18 cellular contexts compared by ENCODE assay signal in the genomic region with DNA sequence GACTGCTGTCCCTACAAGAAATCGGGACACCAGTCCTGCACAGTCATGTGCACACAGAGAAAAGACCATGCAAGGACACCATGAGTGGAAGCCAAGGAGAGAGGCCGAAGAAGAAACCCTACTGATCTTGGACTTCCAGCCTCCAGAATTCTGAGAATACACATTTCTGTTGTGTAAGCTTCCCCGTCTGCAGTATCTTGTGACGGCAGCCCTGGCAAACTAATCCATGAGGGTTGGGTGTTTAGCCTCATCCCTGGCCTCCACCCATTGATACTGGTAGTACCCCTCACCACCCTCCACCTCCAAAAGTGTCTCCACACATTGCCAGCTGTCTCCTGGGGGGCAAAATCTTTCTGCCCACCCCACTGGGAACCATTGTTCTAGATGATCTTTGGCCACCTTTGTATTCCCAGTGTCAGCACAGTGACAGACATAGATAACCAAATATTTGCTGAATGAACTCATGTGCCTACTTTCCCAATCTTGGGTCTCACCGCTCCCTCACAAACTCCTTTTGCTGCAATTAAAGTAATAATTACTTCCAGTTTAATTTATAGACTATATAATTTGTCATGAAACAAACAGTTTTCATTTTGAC.
A peak's percentile ranks its signal among the peaks of the same experiment; 100 is the strongest.
DNase-seq lines count a peak whose midpoint lies in the region; ATAC-seq and TF ChIP-seq lines count a peak whose summit lies in the region.
"Had no signal": no experiment of that assay in that cellular context is flagged by ENCODE, and none has a peak within 500 bp of the region (broad histone marks: within the 10 kb centered on the region; RNA-seq: fewer than 3 reads in every experiment).

No MANE protein-coding gene starts in this region.

- no peak overlapping the region for H2BK5ac ChIP-seq in mesenchymal stem cell (ENCODE audit: low read depth, low read length, poor library complexity, severe bottlenecking)

- peak overlapping the region; percentile 87 for H2AK5ac ChIP-seq in mesenchymal stem cell (ENCODE audit: low read length, severe bottlenecking)

- H3K14ac ChIP-seq in mesenchymal stem cell (ENCODE audit: low read length in 2 of 2): no peak overlapping the region

- peaks cover 23% of the 10 kb centered on the region for H3K4me1 Mint-ChIP-seq in endodermal cell
- H3K4me1 Mint-ChIP-seq: B cell had no signal

- no peak overlapping the region for H4K8ac ChIP-seq in mesenchymal stem cell (ENCODE audit: low read length)

- H3K36me3 ChIP-seq in endodermal cell (ENCODE audit: control insufficient read depth, insufficient read depth, low read length) (peaks cover 31% of the 10 kb centered on the region), mesenchymal stem cell (ENCODE audit: control insufficient read depth in 1 of 2, insufficient read depth in 2 of 2, low read depth in 1 of 2, low read length in 2 of 2) (peaks cover 7 to 37% of the 10 kb centered on the region in 2 experiments)

- H3K79me1 ChIP-seq in mesenchymal stem cell (replicated peaks; ENCODE audit: low read length, poor library complexity, severe bottlenecking): peaks cover 7% of the 10 kb centered on the region

- peaks cover 25% of the 10 kb centered on the region for H3K9me3 ChIP-seq in endodermal cell (ENCODE audit: control insufficient read depth, low read length)
- H3K9me3 ChIP-seq in mesenchymal stem cell (ENCODE audit: control insufficient read depth, low read length): peaks cover 4% of the 10 kb centered on the region
- H3K9me3 ChIP-seq: Caco-2, HAP-1 had no signal

- H3K4ac ChIP-seq in mesenchymal stem cell (ENCODE audit: low read depth in 1 of 2, low read length in 2 of 2): no peak overlapping the region

- H3K18ac ChIP-seq in mesenchymal stem cell (ENCODE audit: low read depth in 1 of 2, low read length in 2 of 2): no peak overlapping the region

- peak; percentile 20 for DNase-seq in HuH-7 (ENCODE audit: low spot score)
- no peak for DNase-seq in endodermal cell
- no peak for DNase-seq in mesenchymal stem cell
- no peak for DNase-seq in RKO (ENCODE audit: low spot score)
- no peak for DNase-seq in NCI-H2196 (lab: John Stamatoyannopoulos, UW; ENCODE audit: unreplicated experiment)
- DNase-seq: Caco-2; CD4-positive, CD25-positive, alpha-beta regulatory T cell; CD8-positive, alpha-beta T cell; DMS153; DND-41; GOT3; HFFc6 had no signal

- no peak for ATAC-seq in HG02759 (IDR thresholded peaks at IDR 0.05; ENCODE audit: unreplicated experiment)
- ATAC-seq: CD8-positive, alpha-beta T cell had no signal

- H2BK120ac ChIP-seq in mesenchymal stem cell (ENCODE audit: low read depth, low read length): no peak overlapping the region

- no peak overlapping the region for H4K91ac ChIP-seq in mesenchymal stem cell (ENCODE audit: low read length)

- WGBS in endodermal cell (ENCODE audit: insufficient coverage in 1 of 2, insufficient read length in 1 of 2), 2 experiments: 90 to 93% methylated on average over 3 to 5 of the region's 5 CpGs
- WGBS in mesenchymal stem cell: 98% methylated on average over 4 of the region's 5 CpGs

- H3K36me3 Mint-ChIP-seq in endodermal cell (ENCODE audit: low read depth): peaks cover 39% of the 10 kb centered on the region

- H3K4me3 Mint-ChIP-seq in endodermal cell: no peak overlapping the region
- H3K4me3 Mint-ChIP-seq: B cell; CD4-positive, CD25-positive, alpha-beta regulatory T cell; CD8-positive, alpha-beta T cell; HFFc6 had no signal

- H3K4me1 ChIP-seq in endodermal cell (ENCODE audit: control insufficient read depth, insufficient read depth, low read length): peaks cover 6% of the 10 kb centered on the region
- H3K4me1 ChIP-seq in mesenchymal stem cell (ENCODE audit: control insufficient read depth, insufficient read depth, low read depth, low read length): peaks cover 10% of the 10 kb centered on the region

- TF ChIP-seq CTCF in endodermal cell (conservative IDR thresholded peaks at IDR 0.05): no peak

- H3K27me3 ChIP-seq in endodermal cell (ENCODE audit: control insufficient read depth, insufficient read depth, low read length, poor library complexity, severe bottlenecking) (no peaks in the 10 kb centered on the region), mesenchymal stem cell (ENCODE audit: control insufficient read depth in 1 of 2, insufficient read depth in 1 of 2, low read length in 2 of 2) (no peaks in the 10 kb centered on the region)
- H3K27me3 ChIP-seq: BLaER1 had no signal

- no peak overlapping the region for H2AFZ ChIP-seq in mesenchymal stem cell (ENCODE audit: low read depth, low read length)

- H3K9ac ChIP-seq in endodermal cell (ENCODE audit: extremely low read depth, low read length, poor library complexity, severe bottlenecking) (peak overlapping the region; percentile 3), mesenchymal stem cell (ENCODE audit: low read length) (no peak overlapping the region)
- H3K9ac ChIP-seq: BLaER1 had no signal

- peak overlapping the region; percentile 88 for H3K27ac Mint-ChIP-seq in endodermal cell
- H3K27ac Mint-ChIP-seq: B cell; CD4-positive, CD25-positive, alpha-beta regulatory T cell; CD8-positive, alpha-beta T cell; HFFc6 had no signal

- H3K23ac ChIP-seq in mesenchymal stem cell (ENCODE audit: low read length in 2 of 2): no peak overlapping the region

- H3K27ac ChIP-seq in endodermal cell (ENCODE audit: low read depth, low read length) (no peak overlapping the region), mesenchymal stem cell (ENCODE audit: low read length, poor library complexity, severe bottlenecking) (no peak overlapping the region)
- H3K27ac ChIP-seq: 22Rv1, BLaER1, C4-2B had no signal

- no peaks in the 10 kb centered on the region for H3K27me3 Mint-ChIP-seq in endodermal cell (ENCODE audit: insufficient read depth)
- H3K27me3 Mint-ChIP-seq: B cell; CD4-positive, CD25-positive, alpha-beta regulatory T cell had no signal

- H3K4me2 ChIP-seq in mesenchymal stem cell (ENCODE audit: low read length, poor library complexity, severe bottlenecking): no peak overlapping the region
- H3K4me2 ChIP-seq: BLaER1 had no signal

- no peak overlapping the region for H2BK15ac ChIP-seq in mesenchymal stem cell (ENCODE audit: low read depth, poor library complexity, severe bottlenecking)

- peaks cover 21% of the 10 kb centered on the region for H3K9me3 Mint-ChIP-seq in endodermal cell
- H3K9me3 Mint-ChIP-seq: CD8-positive, alpha-beta T cell; HFFc6 had no signal

- H3K4me3 ChIP-seq in endodermal cell (ENCODE audit: low read length) (peak overlapping the region; percentile 26), mesenchymal stem cell (ENCODE audit: insufficient read depth in 1 of 2, low read depth in 1 of 2, low read length in 2 of 2) (no peak overlapping the region)
- H3K4me3 ChIP-seq: BLaER1, HAP-1 had no signal

- no peak overlapping the region for H2BK12ac ChIP-seq in mesenchymal stem cell (ENCODE audit: low read length in 2 of 2)
